Comparison of ENCODE assay signal across 16 cellular contexts in genomic region chr17:50575581-50576210, GRCh38. TPM values are rescaled to one million over a fixed set of nuclear protein-coding genes. Genes with fewer than 3 reads are reported as not detected.
DNase-seq lines count a peak whose midpoint lies in the region; ATAC-seq and TF ChIP-seq lines count a peak whose summit lies in the region.
"Had no signal": no experiment of that assay in that cellular context is flagged by ENCODE, and none has a peak within 500 bp of the region (broad histone marks: within the 10 kb centered on the region; RNA-seq: fewer than 3 reads in every experiment).

No MANE protein-coding gene starts in this region.

- H3K9me3 ChIP-seq in H9 (ENCODE audit: control insufficient read depth, low read depth, low read length), result no peaks in the 10 kb centered on the region

- CTCF ChIA-PET in activated CD8-positive, alpha-beta T cell treated with anti-CD3 and anti-CD28 coated beads for 36 hours (lab: Charles Lee), result interaction anchor here (0.8 to 1.4 kb wide), 3 partner anchors 14 to 146 kb away, joined by 3 to 6 read pairs (median 3); no protein-coding TSS in a partner anchor
- CTCF ChIA-PET in activated CD8-positive, alpha-beta T cell treated with anti-CD3 and anti-CD28 coated beads, Interleukin-2, amount 10 ng/mL, durations not matched to agents 7 days and 5 days (lab: Charles Lee), result interaction anchor here (1.0 to 1.9 kb wide), 2 partner anchors 25 to 96 kb away, joined by 3 to 4 read pairs; no protein-coding TSS in a partner anchor

- no peak overlapping the region for H2BK15ac ChIP-seq in H9 (ENCODE audit: low read depth, low read length)

- no peak overlapping the region for H4K8ac ChIP-seq in H9 (replicated peaks; ENCODE audit: insufficient read length, low read depth, low read length)

- no peak overlapping the region for H2AK5ac ChIP-seq in H9 (ENCODE audit: insufficient read length, low read length)

- no peaks in the 10 kb centered on the region for H3K4me1 ChIP-seq in H9 (ENCODE audit: insufficient read depth, low read length)
- H3K4me1 ChIP-seq: parathyroid adenoma had no signal

- no peak for ATAC-seq in activated CD8-positive, alpha-beta T cell treated with anti-CD3 and anti-CD28 coated beads for 36 hours
- no peak for ATAC-seq in activated CD8-positive, alpha-beta T cell treated with anti-CD3 and anti-CD28 coated beads, Interleukin-2, amount 10 ng/mL, durations not matched to agents 7 days and 5 days
- peak; percentile 36 for ATAC-seq in left colon
- no peak for ATAC-seq in activated T-cell treated with anti-CD3 and anti-CD28 coated beads, Interleukin-2, amount 50 U/mL, for 72 hours (replicated peaks in 1 of 2)

- H3K18ac ChIP-seq in H9 (ENCODE audit: insufficient read length, low read depth, low read length), result no peak overlapping the region

- H3K27ac ChIP-seq in H9 (ENCODE audit: insufficient read length, low read depth, low read length), result no peak overlapping the region
- H3K27ac ChIP-seq: parathyroid adenoma had no signal

- H3K14ac ChIP-seq in H9 (ENCODE audit: insufficient read depth, low read length), result no peak overlapping the region

- no peak overlapping the region for H3K23ac ChIP-seq in H9 (ENCODE audit: insufficient read length, low read depth, low read length)

- H3K9me3 Mint-ChIP-seq in activated CD8-positive, alpha-beta T cell treated with anti-CD3 and anti-CD28 coated beads for 36 hours, result no peaks in the 10 kb centered on the region
- no peaks in the 10 kb centered on the region for H3K9me3 Mint-ChIP-seq in activated CD8-positive, alpha-beta T cell treated with anti-CD3 and anti-CD28 coated beads, Interleukin-2, amount 10 ng/mL, durations not matched to agents 7 days and 5 days (ENCODE audit: insufficient read depth)
- no peaks in the 10 kb centered on the region for H3K9me3 Mint-ChIP-seq in H9
- H3K9me3 Mint-ChIP-seq in activated T-cell treated with anti-CD3 and anti-CD28 coated beads, Interleukin-2, amount 50 U/mL, for 72 hours, result no peaks in the 10 kb centered on the region
- H3K9me3 Mint-ChIP-seq: activated CD4-positive, alpha-beta memory T cell treated with anti-CD3 and anti-CD28 coated beads, Interleukin-2, amount 10 ng/mL, durations not matched to agents 7 days and 5 days had no signal

- no peak overlapping the region for H2BK120ac ChIP-seq in H9 (ENCODE audit: low read depth, low read length, poor library complexity, severe bottlenecking)

- no peaks in the 10 kb centered on the region for H3K23me2 ChIP-seq in H9 (ENCODE audit: insufficient read length, low read depth, low read length, poor library complexity, severe bottlenecking)

- no peak overlapping the region for H3K4me2 ChIP-seq in H9 (ENCODE audit: insufficient read depth, insufficient read length, low read length)

- H3K79me2 ChIP-seq in H9 (ENCODE audit: insufficient read depth, low read length), result no peaks in the 10 kb centered on the region
- H3K79me2 ChIP-seq: parathyroid adenoma had no signal

- POLR2A ChIA-PET in activated CD8-positive, alpha-beta T cell treated with anti-CD3 and anti-CD28 coated beads for 36 hours (lab: Charles Lee), result interaction anchor here (0.7 kb wide), 1 partner anchor 47 kb away, joined by 3 read pairs; no protein-coding TSS in a partner anchor
- POLR2A ChIA-PET in activated CD8-positive, alpha-beta T cell treated with anti-CD3 and anti-CD28 coated beads, Interleukin-2, amount 10 ng/mL, durations not matched to agents 7 days and 5 days (lab: Charles Lee), result interaction anchor here (0.6 kb wide), 1 partner anchor 653 kb away, joined by 3 read pairs; no protein-coding TSS in a partner anchor

- intact Hi-C loops in activated CD8-positive, alpha-beta T cell treated with anti-CD3 and anti-CD28 coated beads for 36 hours (cut with micrococcal nuclease), result no loop called here
- intact Hi-C loops in left colon (cut with DNase I, micrococcal nuclease), result no loop called here

- no CpG with 5 or more reads among the region's 33 CpGs for WGBS in H9 (ENCODE audit: extremely low coverage, insufficient read length, low lambda C conversion rate)

- H3K27me3 Mint-ChIP-seq in activated CD8-positive, alpha-beta T cell treated with anti-CD3 and anti-CD28 coated beads for 36 hours, result peaks cover 2% of the 10 kb centered on the region
- H3K27me3 Mint-ChIP-seq in activated CD8-positive, alpha-beta T cell treated with anti-CD3 and anti-CD28 coated beads, Interleukin-2, amount 10 ng/mL, durations not matched to agents 7 days and 5 days (ENCODE audit: low read depth), result no peaks in the 10 kb centered on the region
- peaks cover 15% of the 10 kb centered on the region for H3K27me3 Mint-ChIP-seq in H9 (ENCODE audit: low read depth)
- no peaks in the 10 kb centered on the region for H3K27me3 Mint-ChIP-seq in activated T-cell treated with anti-CD3 and anti-CD28 coated beads, Interleukin-2, amount 50 U/mL, for 72 hours (ENCODE audit: low read depth)

- H3K56ac ChIP-seq in H9 (ENCODE audit: insufficient read length, low read depth, low read length), result no peak overlapping the region

- no peak overlapping the region for H2BK20ac ChIP-seq in H9 (ENCODE audit: low read depth, low read length, poor library complexity, severe bottlenecking)

- H3K27me3 ChIP-seq in H9 (ENCODE audit: insufficient read depth, low read length), result no peaks in the 10 kb centered on the region; the same call in 1 of the 2 replicates

- H3K4me1 Mint-ChIP-seq in activated CD8-positive, alpha-beta T cell treated with anti-CD3 and anti-CD28 coated beads for 36 hours (ENCODE audit: low read depth), result no peaks in the 10 kb centered on the region
- H3K4me1 Mint-ChIP-seq in activated CD8-positive, alpha-beta T cell treated with anti-CD3 and anti-CD28 coated beads, Interleukin-2, amount 10 ng/mL, durations not matched to agents 7 days and 5 days (ENCODE audit: low read depth), result no peaks in the 10 kb centered on the region
- peaks cover 8 to 19% of the 10 kb centered on the region in 2 experiments; a peak in 3 of 4 replicates for H3K4me1 Mint-ChIP-seq in H9
- H3K4me1 Mint-ChIP-seq in activated T-cell treated with anti-CD3 and anti-CD28 coated beads, Interleukin-2, amount 50 U/mL, for 72 hours (ENCODE audit: low read depth), result no peaks in the 10 kb centered on the region
- H3K4me1 Mint-ChIP-seq: activated CD4-positive, alpha-beta memory T cell treated with anti-CD3 and anti-CD28 coated beads, Interleukin-2, amount 10 ng/mL, durations not matched to agents 7 days and 5 days; B cell had no signal

- no peak for TF ChIP-seq CTCF in activated CD8-positive, alpha-beta T cell treated with anti-CD3 and anti-CD28 coated beads for 36 hours (IDR thresholded peaks at IDR 0.05)
- TF ChIP-seq CTCF in H9 (conservative IDR thresholded peaks at IDR 0.05), result peak; percentile 49

- DNase-seq in activated CD8-positive, alpha-beta T cell treated with anti-CD3 and anti-CD28 coated beads for 36 hours, result peak; percentile 25
- no peak for DNase-seq in activated CD8-positive, alpha-beta T cell treated with anti-CD3 and anti-CD28 coated beads, Interleukin-2, amount 10 ng/mL, durations not matched to agents 7 days and 5 days
- DNase-seq in H9, result peak; percentile 68
- peak; percentile 83 for DNase-seq in NCI-H69 (lab: John Stamatoyannopoulos, UW)
- no peak for DNase-seq in left colon
- no peak for DNase-seq in hypothalamus (lab: John Stamatoyannopoulos, UW)
- DNase-seq in GM03348 (ENCODE audit: low spot score), result no peak
- DNase-seq in activated T-cell treated with anti-CD3 and anti-CD28 coated beads, Interleukin-2, amount 50 U/mL, for 72 hours, result no peak
- DNase-seq: activated CD4-positive, alpha-beta memory T cell treated with anti-CD3 and anti-CD28 coated beads, Interleukin-2, amount 10 ng/mL, durations not matched to agents 7 days and 5 days; activated gamma-delta T cell had no signal

- H2BK12ac ChIP-seq in H9 (ENCODE audit: insufficient read length, low read depth, low read length), result no peak overlapping the region

- H3K27ac Mint-ChIP-seq in activated CD8-positive, alpha-beta T cell treated with anti-CD3 and anti-CD28 coated beads for 36 hours, result no peak overlapping the region
- H3K27ac Mint-ChIP-seq in activated CD8-positive, alpha-beta T cell treated with anti-CD3 and anti-CD28 coated beads, Interleukin-2, amount 10 ng/mL, durations not matched to agents 7 days and 5 days, result no peak overlapping the region
- no peak overlapping the region for H3K27ac Mint-ChIP-seq in H9
- H3K27ac Mint-ChIP-seq in activated T-cell treated with anti-CD3 and anti-CD28 coated beads, Interleukin-2, amount 50 U/mL, for 72 hours, result no peak overlapping the region
- H3K27ac Mint-ChIP-seq: activated CD4-positive, alpha-beta memory T cell treated with anti-CD3 and anti-CD28 coated beads, Interleukin-2, amount 10 ng/mL, durations not matched to agents 7 days and 5 days; B cell had no signal

- no peak overlapping the region for H3K4me3 Mint-ChIP-seq in activated CD8-positive, alpha-beta T cell treated with anti-CD3 and anti-CD28 coated beads for 36 hours
- H3K4me3 Mint-ChIP-seq in activated CD8-positive, alpha-beta T cell treated with anti-CD3 and anti-CD28 coated beads, Interleukin-2, amount 10 ng/mL, durations not matched to agents 7 days and 5 days, result no peak overlapping the region
- H3K4me3 Mint-ChIP-seq in H9, result no peak overlapping the region
- H3K4me3 Mint-ChIP-seq in activated T-cell treated with anti-CD3 and anti-CD28 coated beads, Interleukin-2, amount 50 U/mL, for 72 hours, result no peak overlapping the region
- H3K4me3 Mint-ChIP-seq: activated CD4-positive, alpha-beta memory T cell treated with anti-CD3 and anti-CD28 coated beads, Interleukin-2, amount 10 ng/mL, durations not matched to agents 7 days and 5 days; B cell had no signal

- H4K5ac ChIP-seq in H9 (ENCODE audit: insufficient read length, low read depth, low read length), result no peak overlapping the region

- no peak overlapping the region for H2AFZ ChIP-seq in H9 (ENCODE audit: low read length)
- H2AFZ ChIP-seq: parathyroid adenoma had no signal

- H3K9ac ChIP-seq in H9 (ENCODE audit: extremely low read depth, insufficient read length, low read length), result no peak overlapping the region
- H3K9ac ChIP-seq: parathyroid adenoma had no signal

- H2BK5ac ChIP-seq in H9 (ENCODE audit: insufficient read length, low read length), result no peak overlapping the region

- H3K79me1 ChIP-seq in H9 (ENCODE audit: insufficient read depth, low read depth, low read length, poor library complexity, severe bottlenecking), result no peaks in the 10 kb centered on the region

- H3K36me3 Mint-ChIP-seq in activated CD8-positive, alpha-beta T cell treated with anti-CD3 and anti-CD28 coated beads for 36 hours (ENCODE audit: low read depth), result no peaks in the 10 kb centered on the region
- no peaks in the 10 kb centered on the region for H3K36me3 Mint-ChIP-seq in activated CD8-positive, alpha-beta T cell treated with anti-CD3 and anti-CD28 coated beads, Interleukin-2, amount 10 ng/mL, durations not matched to agents 7 days and 5 days (ENCODE audit: low read depth)
- peaks cover 0 to 5% (median 2%) of the 10 kb centered on the region in 3 experiments; a peak in 2 of 7 replicates for H3K36me3 Mint-ChIP-seq in H9 (ENCODE audit: insufficient read depth in 1 of 3, low read depth in 3 of 3)
- H3K36me3 Mint-ChIP-seq in activated T-cell treated with anti-CD3 and anti-CD28 coated beads, Interleukin-2, amount 50 U/mL, for 72 hours (ENCODE audit: insufficient read depth in 2 of 2), result no peaks in the 10 kb centered on the region

- no peak overlapping the region for H3T11ph ChIP-seq in H9 (ENCODE audit: low read length)

- no peaks in the 10 kb centered on the region for H4K20me1 ChIP-seq in H9 (ENCODE audit: control insufficient read depth, insufficient read depth, insufficient read length)

- no peak overlapping the region for H3K4ac ChIP-seq in H9 (ENCODE audit: low read depth, low read length)

- H4K91ac ChIP-seq in H9 (ENCODE audit: insufficient read length, low read depth, low read length), result no peak overlapping the region

RNA-seq across cellular contexts. Expression of gene CACNA1G, which starts 15.2 kb away (rescaled TPM):
- under 1 TPM in 1 of 2 experiments, not detected in 1; 0.13 TPM for total RNA-seq in activated CD8-positive, alpha-beta T cell treated with anti-CD3 and anti-CD28 coated beads for 36 hours
- total RNA-seq in activated CD8-positive, alpha-beta T cell treated with anti-CD3 and anti-CD28 coated beads, Interleukin-2, amount 10 ng/mL, durations not matched to agents 7 days and 5 days, result not detected
- total RNA-seq in H9 (2021), result 1.5 and 1.7 TPM in 2 replicates
- total RNA-seq in left colon, result under 1 TPM; 0.03 to 0.06 TPM
- total RNA-seq in activated T-cell treated with anti-CD3 and anti-CD28 coated beads, Interleukin-2, amount 50 U/mL, for 72 hours, result under 1 TPM; 0.07 to 0.14 TPM
- total RNA-seq: activated CD4-positive, alpha-beta memory T cell treated with anti-CD3 and anti-CD28 coated beads, Interleukin-2, amount 10 ng/mL, durations not matched to agents 7 days and 5 days; dermis microvascular lymphatic vessel endothelial cell; T-helper 2 cell treated with Interferon-gamma antibody and Interleukin-4, amounts not matched to agents 100 ng/mL and 5 ng/mL, for 36 hours had no signal

RNA-seq across cellular contexts. Expression of gene SPATA20, which starts 28.7 kb away (rescaled TPM):
- total RNA-seq in activated CD8-positive, alpha-beta T cell treated with anti-CD3 and anti-CD28 coated beads for 36 hours, result 10 to 100 TPM; 29.0 to 36.2 TPM
- total RNA-seq in activated CD8-positive, alpha-beta T cell treated with anti-CD3 and anti-CD28 coated beads, Interleukin-2, amount 10 ng/mL, durations not matched to agents 7 days and 5 days, result 10 to 100 TPM; 23.9 to 27.3 TPM
- total RNA-seq in H9 (2021), result 23.9 and 26.6 TPM in 2 replicates
- total RNA-seq in left colon, result 10 to 100 TPM; 61.1 to 66.7 TPM
- 10 to 100 TPM; 25.0 to 51.3 TPM for total RNA-seq in activated T-cell treated with anti-CD3 and anti-CD28 coated beads, Interleukin-2, amount 50 U/mL, for 72 hours

RNA-seq across cellular contexts. Expression of gene EPN3, which starts 43.2 kb away (rescaled TPM):
- not detected for total RNA-seq in activated CD8-positive, alpha-beta T cell treated with anti-CD3 and anti-CD28 coated beads for 36 hours
- not detected for total RNA-seq in activated CD8-positive, alpha-beta T cell treated with anti-CD3 and anti-CD28 coated beads, Interleukin-2, amount 10 ng/mL, durations not matched to agents 7 days and 5 days
- total RNA-seq in H9 (2021) (1.9 and 2.2 TPM in 2 replicates), left colon (10 to 100 TPM; 40.1 to 58.5 TPM)
- not detected for total RNA-seq in activated T-cell treated with anti-CD3 and anti-CD28 coated beads, Interleukin-2, amount 50 U/mL, for 72 hours
- total RNA-seq: activated CD4-positive, alpha-beta memory T cell treated with anti-CD3 and anti-CD28 coated beads, Interleukin-2, amount 10 ng/mL, durations not matched to agents 7 days and 5 days; B cell; fibroblast of lung; myocyte; T-helper 2 cell treated with Interferon-gamma antibody and Interleukin-4, amounts not matched to agents 100 ng/mL and 5 ng/mL, for 36 hours had no signal

RNA-seq across cellular contexts. Expression of gene ABCC3, which starts 59.0 kb away (rescaled TPM):
- not detected for total RNA-seq in activated CD8-positive, alpha-beta T cell treated with anti-CD3 and anti-CD28 coated beads for 36 hours
- total RNA-seq in activated CD8-positive, alpha-beta T cell treated with anti-CD3 and anti-CD28 coated beads, Interleukin-2, amount 10 ng/mL, durations not matched to agents 7 days and 5 days, result not detected
- 0.31 and 0.59 TPM in 2 replicates for total RNA-seq in H9 (2021)
- total RNA-seq in left colon, result 100 to 1,000 TPM; 251 to 373 TPM
- not detected for total RNA-seq in activated T-cell treated with anti-CD3 and anti-CD28 coated beads, Interleukin-2, amount 50 U/mL, for 72 hours
- total RNA-seq: T-helper 2 cell treated with Interferon-gamma antibody and Interleukin-4, amounts not matched to agents 100 ng/mL and 5 ng/mL, for 36 hours had no signal

Comparison
In these comparisons a context has a peak if more than half of its experiments do, and no peak if none do; other contexts are left out.
1. DNase-seq: peak in activated CD8-positive, alpha-beta T cell treated with anti-CD3 and anti-CD28 coated beads for 36 hours (single experiment), H9 (single experiment) and NCI-H69 (single experiment); none in activated CD8-positive, alpha-beta T cell treated with anti-CD3 and anti-CD28 coated beads, Interleukin-2, amount 10 ng/mL, durations not matched to agents 7 days and 5 days (single experiment), left colon (0 of 2), hypothalamus (0 of 51), GM03348 (single experiment) and activated T-cell treated with anti-CD3 and anti-CD28 coated beads, Interleukin-2, amount 50 U/mL, for 72 hours (0 of 2).
2. RNA of gene EPN3, which starts 43.2 kb away (total RNA-seq): 40.1 to 58.5 TPM in left colon; 1.9 to 2.2 TPM in H9, not detected in activated T-cell treated with anti-CD3 and anti-CD28 coated beads, Interleukin-2, amount 50 U/mL, for 72 hours, not detected in activated CD8-positive, alpha-beta T cell treated with anti-CD3 and anti-CD28 coated beads, Interleukin-2, amount 10 ng/mL, durations not matched to agents 7 days and 5 days and not detected in activated CD8-positive, alpha-beta T cell treated with anti-CD3 and anti-CD28 coated beads for 36 hours; every median in the first group is over 10 times any median in the second.